ENCODE assay signal across 15 cellular contexts in the genomic region with DNA sequence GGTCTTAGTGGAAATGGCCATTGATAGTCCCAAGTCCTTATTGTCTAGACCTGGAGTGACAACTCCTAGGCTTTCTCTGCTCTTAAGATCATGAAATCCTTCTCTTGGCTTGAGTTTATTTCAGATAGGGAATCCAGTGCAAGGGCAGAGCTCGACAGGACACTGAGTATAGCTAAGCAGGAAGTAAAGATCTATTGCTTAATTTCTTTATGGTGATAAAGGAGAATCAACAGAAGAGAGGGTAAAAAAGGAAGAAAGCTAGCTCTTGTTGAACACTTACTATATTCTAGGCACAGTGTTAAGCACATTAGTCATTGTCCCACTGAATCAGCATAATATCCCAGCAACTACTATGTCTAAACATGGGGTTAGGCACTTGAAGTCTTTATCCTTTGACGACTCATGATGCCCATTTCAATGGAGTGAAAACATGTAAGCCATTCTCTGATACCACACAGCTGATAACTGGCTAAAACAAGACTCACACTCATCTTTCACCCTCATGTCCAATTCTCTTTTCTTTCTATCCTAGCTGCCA.
"Had no signal": no experiment of that assay in that cellular context is flagged by ENCODE, and none has a peak within 500 bp of the region (broad histone marks: within the 10 kb centered on the region; RNA-seq: fewer than 3 reads in every experiment).

No MANE protein-coding gene starts in this region.

- ATAC-seq: activated CD8-positive, alpha-beta T cell treated with anti-CD3 and anti-CD28 coated beads, Interleukin-2, amount 10 ng/mL, durations not matched to agents 7 days and 5 days; T-cell had no signal

- H3K4me3 Mint-ChIP-seq: activated CD8-positive, alpha-beta T cell treated with anti-CD3 and anti-CD28 coated beads, Interleukin-2, amount 10 ng/mL, durations not matched to agents 7 days and 5 days; T-cell had no signal

- DNase-seq: activated CD4-positive, alpha-beta T cell treated with anti-CD3 and anti-CD28 coated beads for 48 hours; activated CD8-positive, alpha-beta memory T cell treated with anti-CD3 and anti-CD28 coated beads, Interleukin-2, amount 50 U/mL, for 48 hours; activated CD8-positive, alpha-beta T cell treated with anti-CD3 and anti-CD28 coated beads, Interleukin-2, amount 10 ng/mL, durations not matched to agents 7 days and 5 days; central memory CD4-positive, alpha-beta T cell; cortex of kidney; effector memory CD4-positive, alpha-beta T cell; left ventricle myocardium inferior; mesenchymal stem cell; sigmoid colon; stimulated activated CD4-positive, alpha-beta T cell treated with anti-CD3 and anti-CD28 coated beads, Interleukin-4, amount 100 ng/mL, for 4 hours; stomach; T-cell; T1000 had no signal

- H3K9me3 ChIP-seq: left ventricle myocardium inferior, sigmoid colon, stomach, thoracic aorta, vagina had no signal

- H3K4me3 ChIP-seq: left ventricle myocardium inferior, sigmoid colon, stomach, thoracic aorta, vagina had no signal

- H3K27ac ChIP-seq: left ventricle myocardium inferior, sigmoid colon, stomach, thoracic aorta, vagina had no signal

- H3K27ac Mint-ChIP-seq: activated CD8-positive, alpha-beta T cell treated with anti-CD3 and anti-CD28 coated beads, Interleukin-2, amount 10 ng/mL, durations not matched to agents 7 days and 5 days; T-cell had no signal

- H3K27me3 Mint-ChIP-seq: T-cell had no signal

- H3K27me3 ChIP-seq: sigmoid colon, stomach, vagina had no signal

- H3K36me3 Mint-ChIP-seq: T-cell had no signal

- H3K36me3 ChIP-seq: left ventricle myocardium inferior, sigmoid colon, stomach, thoracic aorta, vagina had no signal

- H3K4me1 ChIP-seq: left ventricle myocardium inferior, stomach had no signal

- H3K4me1 Mint-ChIP-seq: T-cell had no signal
